ENCODE assay signal across 13 cellular contexts in genomic region chr4:175807596-175807995, GRCh38. TPM values are rescaled to one million over a fixed set of nuclear protein-coding genes. Genes with fewer than 3 reads are reported as not detected.
DNase-seq lines count a peak whose midpoint lies in the region; TF ChIP-seq lines count a peak whose summit lies in the region.
"Had no signal": no experiment of that assay in that cellular context is flagged by ENCODE, and none has a peak within 500 bp of the region (broad histone marks: within the 10 kb centered on the region; RNA-seq: fewer than 3 reads in every experiment).

No MANE protein-coding gene starts in this region.

- no peaks in the 10 kb centered on the region for H3K4me1 Mint-ChIP-seq in MCF 10A (ENCODE audit: insufficient read depth, unreplicated experiment)
- H3K4me1 Mint-ChIP-seq: CD8-positive, alpha-beta memory T cell had no signal

- H3K27me3 Mint-ChIP-seq in MCF 10A (ENCODE audit: insufficient read depth, unreplicated experiment), result no peaks in the 10 kb centered on the region
- H3K27me3 Mint-ChIP-seq: CD8-positive, alpha-beta memory T cell had no signal

- POLR2A ChIA-PET in MCF 10A (lab: Yijun Ruan, JAX), result no interaction called here

- no TSS peak for BruUV-seq in MCF 10A (replicated peaks; lab: Mats Ljungman, UMichigan)

- peak; percentile 28 for DNase-seq in NCI-H1105 (lab: John Stamatoyannopoulos, UW)
- DNase-seq in NCI-H1105 treated with DMSO at 0.1 percent for 48 hours (lab: John Stamatoyannopoulos, UW), result no peak
- DNase-seq in NCI-H524 treated with DMSO at 0.1 percent for 48 hours (lab: John Stamatoyannopoulos, UW), result peak; percentile 23
- peak; percentile 81 for DNase-seq in cerebellar cortex (ENCODE audit: low spot score)
- peak; percentile 46 for DNase-seq in superior temporal gyrus (ENCODE audit: extremely low spot score)
- no peak for DNase-seq in NCI-H1092 treated with DMSO at 0.1 percent for 48 hours (lab: John Stamatoyannopoulos, UW)
- DNase-seq in foreskin melanocyte, result no peak
- DNase-seq in MCF 10A (ENCODE audit: unreplicated experiment), result no peak
- DNase-seq: CD8-positive, alpha-beta memory T cell; DMS 273 treated with DMSO at 0.1 percent for 48 hours; NCI-H1694; Right ventricle myocardium superior had no signal

- no peaks in the 10 kb centered on the region for H3K36me3 Mint-ChIP-seq in MCF 10A (ENCODE audit: insufficient read depth, unreplicated experiment)
- H3K36me3 Mint-ChIP-seq: CD8-positive, alpha-beta memory T cell had no signal

- no peaks in the 10 kb centered on the region for H3K9me3 Mint-ChIP-seq in MCF 10A (ENCODE audit: unreplicated experiment)
- H3K9me3 Mint-ChIP-seq: CD8-positive, alpha-beta memory T cell; T-helper 1 cell treated with Interleukin-12 subunit alpha and Interleukin-12 subunit beta and Interleukin-4 antibody, amounts not matched to agents 30 μg/mL and 1 μg/mL, for 36 hours had no signal

- H3K27ac Mint-ChIP-seq in MCF 10A (ENCODE audit: low read depth, unreplicated experiment), result no peak overlapping the region
- H3K27ac Mint-ChIP-seq: CD8-positive, alpha-beta memory T cell; T-helper 1 cell treated with Interleukin-12 subunit alpha and Interleukin-12 subunit beta and Interleukin-4 antibody, amounts not matched to agents 30 μg/mL and 1 μg/mL, for 36 hours had no signal

- H3K4me3 Mint-ChIP-seq in MCF 10A (ENCODE audit: unreplicated experiment), result no peak overlapping the region
- H3K4me3 Mint-ChIP-seq: CD8-positive, alpha-beta memory T cell; T-helper 1 cell treated with Interleukin-12 subunit alpha and Interleukin-12 subunit beta and Interleukin-4 antibody, amounts not matched to agents 30 μg/mL and 1 μg/mL, for 36 hours had no signal

- intact Hi-C loops in MCF 10A (cut with micrococcal nuclease), result no loop called here

- CTCF ChIA-PET in MCF 10A (lab: Yijun Ruan, JAX), result interaction anchor here (0.9 kb wide), 1 partner anchor 9 kb away, joined by 4 read pairs; no protein-coding TSS in a partner anchor

- no peak for TF ChIP-seq CTCF in MCF 10A (IDR thresholded peaks at IDR 0.05; ENCODE audit: unreplicated experiment)

RNA-seq across cellular contexts. Expression of gene GPM6A, which starts 4.5 kb away (rescaled TPM):
- not detected in 2 replicates for total RNA-seq in MCF 10A (2022)
- total RNA-seq: CD8-positive, alpha-beta memory T cell had no signal

Comparison
In these comparisons a context has a peak if more than half of its experiments do, and no peak if none do; other contexts are left out.
1. DNase-seq: peak in NCI-H1105 (single experiment), NCI-H524 treated with DMSO at 0.1 percent for 48 hours (single experiment), cerebellar cortex (single experiment) and superior temporal gyrus (single experiment); none in NCI-H1105 treated with DMSO at 0.1 percent for 48 hours (single experiment), NCI-H1092 treated with DMSO at 0.1 percent for 48 hours (single experiment), foreskin melanocyte (single experiment) and MCF 10A (single experiment).